Comparison of ENCODE assay signal across 33 cellular contexts in the genomic region with DNA sequence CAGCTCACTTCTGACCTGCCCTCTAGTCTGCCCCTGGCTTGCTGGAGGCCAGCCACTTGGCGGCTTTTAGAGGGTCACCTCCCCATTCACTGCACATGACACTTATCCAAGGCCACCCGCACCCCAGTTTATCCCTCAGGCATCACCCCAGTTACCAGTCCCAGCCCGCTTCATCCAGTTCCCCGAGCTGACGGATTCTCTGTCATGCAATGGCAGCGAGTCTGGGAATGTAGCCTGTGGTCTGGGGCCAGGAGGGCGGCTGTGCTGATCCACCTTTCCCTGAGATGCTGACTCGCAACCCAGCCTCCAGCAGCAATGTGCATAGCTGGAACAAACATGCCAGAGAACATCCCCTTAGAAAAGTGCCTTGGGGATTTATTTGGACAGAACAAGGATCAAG. TPM values are rescaled to one million over a fixed set of nuclear protein-coding genes. Genes with fewer than 3 reads are reported as not detected.
"Had no signal": no experiment of that assay in that cellular context is flagged by ENCODE, and none has a peak within 500 bp of the region (broad histone marks: within the 10 kb centered on the region; RNA-seq: fewer than 3 reads in every experiment).

No MANE protein-coding gene starts in this region.

- H3K36me3 ChIP-seq: colonic mucosa, gastroesophageal sphincter, heart left ventricle, lower lobe of right lung, neutrophil, right lobe of liver, stomach, tibial artery had no signal

- H2AFZ ChIP-seq: parathyroid adenoma had no signal

- H3K27ac ChIP-seq: colonic mucosa, epithelial cell of prostate, gastroesophageal sphincter, heart left ventricle, lower lobe of right lung, neutrophil, parathyroid adenoma, right lobe of liver, stomach, testis, tibial artery had no signal

- H3K27me3 ChIP-seq: colonic mucosa, gastroesophageal sphincter, heart left ventricle, neutrophil, right lobe of liver, stomach, testis, tibial artery had no signal

- H3K4me3 Mint-ChIP-seq: dendritic cell treated with granulocyte-macrophage colony-stimulating factor and Interleukin-4, amounts not matched to agents 40 ng/mL and 50 ng/mL, for 4 days; endodermal cell; memory B cell; mesothelial cell of epicardium; naive B cell; natural killer cell treated with Interleukin-12 subunit alpha and Interleukin-12 subunit beta and Interleukin-15 and Interleukin-18, amount 100 ng/mL, for 72 hours; neural crest cell; stimulated activated effector memory CD8-positive, alpha-beta T cell treated with anti-CD3 and anti-CD28 coated beads, Interleukin-12 subunit alpha, Interleukin-12 subunit beta, amount 100 ng/mL, for 72 hours; type B pancreatic cell had no signal

- H3K79me2 ChIP-seq: parathyroid adenoma had no signal

- H3K4me1 Mint-ChIP-seq: naive B cell; neural crest cell; stimulated activated effector memory CD8-positive, alpha-beta T cell treated with anti-CD3 and anti-CD28 coated beads, Interleukin-12 subunit alpha, Interleukin-12 subunit beta, amount 100 ng/mL, for 72 hours had no signal

- H3K27ac Mint-ChIP-seq: dendritic cell treated with granulocyte-macrophage colony-stimulating factor and Interleukin-4, amounts not matched to agents 40 ng/mL and 50 ng/mL, for 4 days; endodermal cell; memory B cell; mesothelial cell of epicardium; naive B cell; natural killer cell treated with Interleukin-12 subunit alpha and Interleukin-12 subunit beta and Interleukin-15 and Interleukin-18, amount 100 ng/mL, for 72 hours; progenitor cell of endocrine pancreas; stimulated activated effector memory CD8-positive, alpha-beta T cell treated with anti-CD3 and anti-CD28 coated beads, Interleukin-12 subunit alpha, Interleukin-12 subunit beta, amount 100 ng/mL, for 72 hours; type B pancreatic cell had no signal

- H3K4me1 ChIP-seq: colonic mucosa, gastroesophageal sphincter, lower lobe of right lung, parathyroid adenoma, right lobe of liver, testis, tibial artery had no signal

- H3K4me2 ChIP-seq: smooth muscle cell had no signal

- H3K9me3 ChIP-seq: colonic mucosa, gastroesophageal sphincter, heart left ventricle, lower lobe of right lung, mucosa of descending colon, neutrophil, right lobe of liver, stomach, testis, tibial artery had no signal

- DNase-seq: colonic mucosa; effector CD8-positive, alpha-beta T cell; foreskin fibroblast; heart left ventricle; hippocampal formation; kidney glomerular epithelial cell; left colon; left ventricle myocardium superior; lower lobe of right lung; mucosa of descending colon; naive B cell; right lobe of liver; stimulated activated CD4-positive, alpha-beta T cell treated with anti-CD3 and anti-CD28 coated beads, Interleukin-2, amount 100 ng/mL, for 24 hours; stimulated activated CD4-positive, alpha-beta T cell treated with anti-CD3 and anti-CD28 coated beads, Interleukin-4, amount 100 ng/mL, for 24 hours; stimulated activated naive CD4-positive, alpha-beta T cell treated with Interleukin-2 at 50 U/mL for 16 hours; stomach; testis; tibial artery had no signal

- H3K4me3 ChIP-seq: colonic mucosa, gastroesophageal sphincter, heart left ventricle, lower lobe of right lung, mucosa of descending colon, right lobe of liver, smooth muscle cell, stomach, testis, tibial artery had no signal

- H3K9me3 Mint-ChIP-seq: dendritic cell treated with granulocyte-macrophage colony-stimulating factor and Interleukin-4, amounts not matched to agents 40 ng/mL and 50 ng/mL, for 4 days; endodermal cell; memory B cell; mesothelial cell of epicardium; natural killer cell treated with Interleukin-12 subunit alpha and Interleukin-12 subunit beta and Interleukin-15 and Interleukin-18, amount 100 ng/mL, for 72 hours; neural crest cell; stimulated activated effector memory CD8-positive, alpha-beta T cell treated with anti-CD3 and anti-CD28 coated beads, Interleukin-12 subunit alpha, Interleukin-12 subunit beta, amount 100 ng/mL, for 72 hours; type B pancreatic cell had no signal

- H3K27me3 Mint-ChIP-seq: dendritic cell treated with granulocyte-macrophage colony-stimulating factor and Interleukin-4, amounts not matched to agents 40 ng/mL and 50 ng/mL, for 4 days; memory B cell; naive B cell; type B pancreatic cell had no signal

- H3K9ac ChIP-seq: parathyroid adenoma had no signal

- ATAC-seq: esophagus mucosa; gastroesophageal sphincter; heart left ventricle; left colon; left ventricle myocardium superior; mucosa of descending colon; natural killer cell treated with Interleukin-12 subunit alpha and Interleukin-12 subunit beta and Interleukin-15 and Interleukin-18, amount 100 ng/mL, for 72 hours; right lobe of liver; stimulated activated effector memory CD8-positive, alpha-beta T cell treated with anti-CD3 and anti-CD28 coated beads, Interleukin-12 subunit alpha, Interleukin-12 subunit beta, amount 100 ng/mL, for 72 hours had no signal

- H3K36me3 Mint-ChIP-seq: memory B cell; mesothelial cell of epicardium; naive B cell; natural killer cell treated with Interleukin-12 subunit alpha and Interleukin-12 subunit beta and Interleukin-15 and Interleukin-18, amount 100 ng/mL, for 72 hours; stimulated activated effector memory CD8-positive, alpha-beta T cell treated with anti-CD3 and anti-CD28 coated beads, Interleukin-12 subunit alpha, Interleukin-12 subunit beta, amount 100 ng/mL, for 72 hours; type B pancreatic cell had no signal

RNA-seq across cellular contexts. Expression of gene SYNDIG1, which starts 25.8 kb away (rescaled TPM):
- total RNA-seq: natural killer cell treated with Interleukin-12 subunit alpha and Interleukin-12 subunit beta and Interleukin-15 and Interleukin-18, amount 100 ng/mL, for 72 hours; right lobe of liver had no signal
